2 cellular contexts compared by ENCODE assay signal in genomic region chr19:49210901-49211451, GRCh38.
TF ChIP-seq lines count a peak whose summit lies in the region.

No MANE protein-coding gene starts in this region.

TF ChIP-seq in HCT116, 20 proteins besides CTCF, POLR2A, EP300 and RAD21:
- no peak for TF ChIP-seq ZFX (IDR thresholded peaks at IDR 0.05)
- no peak for TF ChIP-seq TCF7L2 (IDR thresholded peaks at IDR 0.05; ENCODE audit: borderline replicate concordance, extremely low read depth, insufficient read depth, insufficient read length)
- no peak for TF ChIP-seq CEBPB (IDR thresholded peaks at IDR 0.05; ENCODE audit: low read depth)
- no peak for TF ChIP-seq CBX3 (IDR thresholded peaks at IDR 0.05; ENCODE audit: low read depth)
- no peak for TF ChIP-seq YY1 (IDR thresholded peaks at IDR 0.05; ENCODE audit: extremely low read depth, insufficient replicate concordance, low read depth, low read length)
- TF ChIP-seq SRF (IDR thresholded peaks at IDR 0.05; ENCODE audit: low read depth) = no peak
- no peak for TF ChIP-seq ATF3 (IDR thresholded peaks at IDR 0.05)
- TF ChIP-seq, protein P1, sequence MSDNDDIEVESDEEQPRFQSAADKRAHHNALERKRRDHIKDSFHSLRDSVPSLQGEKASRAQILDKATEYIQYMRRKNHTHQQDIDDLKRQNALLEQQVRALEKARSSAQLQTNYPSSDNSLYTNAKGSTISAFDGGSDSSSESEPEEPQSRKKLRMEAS (IDR thresholded peaks at IDR 0.05) = no peak
- no peak for TF ChIP-seq POLR2AphosphoS5 (IDR thresholded peaks at IDR 0.05; ENCODE audit: low read depth, low read length)
- no peak for TF ChIP-seq SIN3A (IDR thresholded peaks at IDR 0.05; ENCODE audit: low read depth)
- TF ChIP-seq SP1 (IDR thresholded peaks at IDR 0.05; ENCODE audit: low read depth) = no peak
- no peak for TF ChIP-seq EZH2 (IDR thresholded peaks at IDR 0.05)
- no peak for TF ChIP-seq EGR1 (IDR thresholded peaks at IDR 0.05; ENCODE audit: low read depth)
- no peak for TF ChIP-seq ZNF274 (IDR thresholded peaks at IDR 0.05; ENCODE audit: low read depth, low read length)
- TF ChIP-seq, protein P2, sequence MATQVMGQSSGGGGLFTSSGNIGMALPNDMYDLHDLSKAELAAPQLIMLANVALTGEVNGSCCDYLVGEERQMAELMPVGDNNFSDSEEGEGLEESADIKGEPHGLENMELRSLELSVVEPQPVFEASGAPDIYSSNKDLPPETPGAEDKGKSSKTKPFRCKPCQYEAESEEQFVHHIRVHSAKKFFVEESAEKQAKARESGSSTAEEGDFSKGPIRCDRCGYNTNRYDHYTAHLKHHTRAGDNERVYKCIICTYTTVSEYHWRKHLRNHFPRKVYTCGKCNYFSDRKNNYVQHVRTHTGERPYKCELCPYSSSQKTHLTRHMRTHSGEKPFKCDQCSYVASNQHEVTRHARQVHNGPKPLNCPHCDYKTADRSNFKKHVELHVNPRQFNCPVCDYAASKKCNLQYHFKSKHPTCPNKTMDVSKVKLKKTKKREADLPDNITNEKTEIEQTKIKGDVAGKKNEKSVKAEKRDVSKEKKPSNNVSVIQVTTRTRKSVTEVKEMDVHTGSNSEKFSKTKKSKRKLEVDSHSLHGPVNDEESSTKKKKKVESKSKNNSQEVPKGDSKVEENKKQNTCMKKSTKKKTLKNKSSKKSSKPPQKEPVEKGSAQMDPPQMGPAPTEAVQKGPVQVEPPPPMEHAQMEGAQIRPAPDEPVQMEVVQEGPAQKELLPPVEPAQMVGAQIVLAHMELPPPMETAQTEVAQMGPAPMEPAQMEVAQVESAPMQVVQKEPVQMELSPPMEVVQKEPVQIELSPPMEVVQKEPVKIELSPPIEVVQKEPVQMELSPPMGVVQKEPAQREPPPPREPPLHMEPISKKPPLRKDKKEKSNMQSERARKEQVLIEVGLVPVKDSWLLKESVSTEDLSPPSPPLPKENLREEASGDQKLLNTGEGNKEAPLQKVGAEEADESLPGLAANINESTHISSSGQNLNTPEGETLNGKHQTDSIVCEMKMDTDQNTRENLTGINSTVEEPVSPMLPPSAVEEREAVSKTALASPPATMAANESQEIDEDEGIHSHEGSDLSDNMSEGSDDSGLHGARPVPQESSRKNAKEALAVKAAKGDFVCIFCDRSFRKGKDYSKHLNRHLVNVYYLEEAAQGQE (IDR thresholded peaks at IDR 0.05; ENCODE audit: low read depth) = no peak
- TF ChIP-seq JUND (IDR thresholded peaks at IDR 0.05) = no peak
- no peak for TF ChIP-seq EZH2phosphoT487 (IDR thresholded peaks at IDR 0.05; ENCODE audit: borderline replicate concordance)

TF ChIP-seq in HepG2, 621 proteins besides CTCF, POLR2A, EP300 and RAD21:
- no peak for TF ChIP-seq POLR2G (IDR thresholded peaks at IDR 0.05; ENCODE audit: low read depth, low read length)
- no peak for TF ChIP-seq ZNF564 (CRISPR knock-in tag; IDR thresholded peaks at IDR 0.05)
- no peak for TF ChIP-seq POGZ (CRISPR knock-in tag; IDR thresholded peaks at IDR 0.05)
- no peak for TF ChIP-seq E2F1 (CRISPR knock-in tag; IDR thresholded peaks at IDR 0.05)
- 0 out of 2 replicates have a peak, but pooled peaks have one; percentile 23 for TF ChIP-seq HNF4G (IDR thresholded peaks at IDR 0.05; ENCODE audit: borderline replicate concordance, low read depth, low read length)
- no peak for TF ChIP-seq HNF4G (CRISPR knock-in tag; IDR thresholded peaks at IDR 0.05; ENCODE audit: borderline replicate concordance, low read depth)
- no peak for TF ChIP-seq MTF2 (CRISPR knock-in tag; IDR thresholded peaks at IDR 0.05; ENCODE audit: borderline replicate concordance)
- no peak for TF ChIP-seq MLLT10 (CRISPR knock-in tag; IDR thresholded peaks at IDR 0.05)
- TF ChIP-seq SOX13 (IDR thresholded peaks at IDR 0.05) = no peak
- TF ChIP-seq SOX13 (CRISPR knock-in tag; conservative IDR thresholded peaks at IDR 0.05 in 1 of 2, IDR thresholded peaks at IDR 0.05 in 1 of 2) = no peak
- peak; percentile 42; the same call in 1 of the 2 replicates for TF ChIP-seq ZBTB33 (CRISPR knock-in tag; IDR thresholded peaks at IDR 0.05)
- TF ChIP-seq HNF4A (CRISPR knock-in tag; IDR thresholded peaks at IDR 0.05) = peak; percentile 52; the same call in 1 of the 2 replicates
- no peak for TF ChIP-seq ZNF44 (CRISPR knock-in tag; IDR thresholded peaks at IDR 0.05)
